2 cellular contexts compared by ENCODE assay signal in genomic region chr13:41944229-41944628, GRCh38.
TF ChIP-seq lines count a peak whose summit lies in the region.

No MANE protein-coding gene starts in this region.

TF ChIP-seq in IMR-90, 13 proteins besides CTCF, POLR2A, EP300 and RAD21:
- TF ChIP-seq MXI1 (IDR thresholded peaks at IDR 0.05; ENCODE audit: borderline replicate concordance, low read depth, low read length), result no peak
- TF ChIP-seq RFX5 (IDR thresholded peaks at IDR 0.05; ENCODE audit: low read depth, low read length), result no peak
- no peak for TF ChIP-seq NFE2L2 (IDR thresholded peaks at IDR 0.05; ENCODE audit: low read depth, low read length)
- TF ChIP-seq RCOR1 (IDR thresholded peaks at IDR 0.05; ENCODE audit: insufficient replicate concordance, low read length), result no peak
- TF ChIP-seq CEBPB (IDR thresholded peaks at IDR 0.05; ENCODE audit: low read depth, low read length), result peak; percentile 77
- no peak for TF ChIP-seq FOS (IDR thresholded peaks at IDR 0.05; ENCODE audit: low read depth, low read length)
- TF ChIP-seq, protein P1, sequence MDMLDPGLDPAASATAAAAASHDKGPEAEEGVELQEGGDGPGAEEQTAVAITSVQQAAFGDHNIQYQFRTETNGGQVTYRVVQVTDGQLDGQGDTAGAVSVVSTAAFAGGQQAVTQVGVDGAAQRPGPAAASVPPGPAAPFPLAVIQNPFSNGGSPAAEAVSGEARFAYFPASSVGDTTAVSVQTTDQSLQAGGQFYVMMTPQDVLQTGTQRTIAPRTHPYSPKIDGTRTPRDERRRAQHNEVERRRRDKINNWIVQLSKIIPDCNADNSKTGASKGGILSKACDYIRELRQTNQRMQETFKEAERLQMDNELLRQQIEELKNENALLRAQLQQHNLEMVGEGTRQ (IDR thresholded peaks at IDR 0.05; ENCODE audit: low read depth, low read length), result no peak
- no peak for TF ChIP-seq BHLHE40 (IDR thresholded peaks at IDR 0.05; ENCODE audit: low read depth, low read length)
- no peak for TF ChIP-seq MAFK (IDR thresholded peaks at IDR 0.05; ENCODE audit: low read depth, low read length)

TF ChIP-seq in K562, 482 proteins besides CTCF, POLR2A, EP300 and RAD21:
- TF ChIP-seq CEBPB (tag; IDR thresholded peaks at IDR 0.05) (0 out of 2 replicates have a peak, but pooled peaks have one; percentile 13), RBM15 (IDR thresholded peaks at IDR 0.05; ENCODE audit: insufficient read depth, low read length) (no peak)
